21 cellular contexts compared by ENCODE assay signal in genomic region chr1:193736507-193736906, GRCh38.
"Had no signal": no experiment of that assay in that cellular context is flagged by ENCODE, and none has a peak within 500 bp of the region (broad histone marks: within the 10 kb centered on the region; RNA-seq: fewer than 3 reads in every experiment).

No MANE protein-coding gene starts in this region.

- H3K9me3 ChIP-seq: SJCRH30 had no signal

- H3K4me1 ChIP-seq: SJCRH30 had no signal

- H3K27ac ChIP-seq: SJCRH30 had no signal

- ATAC-seq: SK-N-SH treated with all-trans-retinoic acid at 6 μM for 48 hours had no signal

- H3K27me3 ChIP-seq: SJCRH30 had no signal

- H3K36me3 ChIP-seq: SJCRH30 had no signal

- DNase-seq: KBM-7, MV-4-11, NCI-H1048, NCI-H1105, NCI-H1417, NCI-H1436 treated with DMSO at 0.1 percent for 48 hours, NCI-H1694, NCI-H187 treated with DMSO at 0.1 percent for 48 hours, NCI-H2029 treated with DMSO at 0.1 percent for 48 hours, NCI-H2107, NCI-H2171, NCI-H226, NCI-H446, NCI-H510A, NCI-H524 treated with DMSO at 0.1 percent for 48 hours, NCI-H69, NCI-H774, RPMI8226, SHP77 treated with DMSO at 0.1 percent for 48 hours, SJCRH30 had no signal

- H3K4me3 ChIP-seq: SJCRH30 had no signal
